ENCODE assay signal across 9 cellular contexts in genomic region chr2:44392338-44392943, GRCh38. TPM values are rescaled to one million over a fixed set of nuclear protein-coding genes. Genes with fewer than 3 reads are reported as not detected.
DNase-seq lines count a peak whose midpoint lies in the region; ATAC-seq and TF ChIP-seq lines count a peak whose summit lies in the region.
"Had no signal": no experiment of that assay in that cellular context is flagged by ENCODE, and none has a peak within 500 bp of the region (broad histone marks: within the 10 kb centered on the region; RNA-seq: fewer than 3 reads in every experiment).

No MANE protein-coding gene starts in this region.

- DNase-seq in AML-193 (lab: John Stamatoyannopoulos, UW) (peak; percentile 37 to 40), GM23338 (ENCODE audit: low spot score) (peak; percentile 77), left ventricle myocardium inferior (no peak)
- DNase-seq in activated naive CD4-positive, alpha-beta T cell treated with Interleukin-2 at 50 U/mL for 16 hours: peak; percentile 40
- DNase-seq in stimulated activated CD4-positive, alpha-beta T cell treated with anti-CD3 and anti-CD28 coated beads, Interleukin-1b, Interleukin-23, amount 100 ng/mL, for 24 hours (ENCODE audit: low read depth in 4 of 4, low spot score in 1 of 4): peak; percentile 16 to 38 (median 26)

- H4K20me1 ChIP-seq in GM23338 (replicated peaks; ENCODE audit: insufficient read depth) (no peaks in the 10 kb centered on the region), OCI-LY1 (ENCODE audit: insufficient read depth, low read length) (no peaks in the 10 kb centered on the region)

- H3K79me2 ChIP-seq in GM23338 (replicated peaks; ENCODE audit: insufficient read depth): peaks cover 9% of the 10 kb centered on the region; the same call in 1 of the 2 replicates
- no peaks in the 10 kb centered on the region for H3K79me2 ChIP-seq in OCI-LY1 (ENCODE audit: insufficient read depth, low read length)

- H3K36me3 ChIP-seq in GM23338 (ENCODE audit: insufficient read depth) (peaks cover 5% of the 10 kb centered on the region; the same call in 1 of the 2 replicates), OCI-LY1 (ENCODE audit: insufficient read depth, low read length) (no peaks in the 10 kb centered on the region), left ventricle myocardium inferior (no peaks in the 10 kb centered on the region)
- H3K36me3 ChIP-seq: neutrophil had no signal

- peaks cover 15% of the 10 kb centered on the region for H3K36me3 Mint-ChIP-seq in GM23338 (ENCODE audit: low read depth)

- no peak overlapping the region for H3K9ac ChIP-seq in OCI-LY1 (ENCODE audit: low read length)

- H3K4me1 ChIP-seq in GM23338 (ENCODE audit: insufficient read depth) (peaks cover 6% of the 10 kb centered on the region), OCI-LY1 (ENCODE audit: insufficient read depth, low read length, severe bottlenecking) (no peaks in the 10 kb centered on the region), left ventricle myocardium inferior (no peaks in the 10 kb centered on the region)

- TF ChIP-seq CTCF in GM23338 (conservative IDR thresholded peaks at IDR 0.05; ENCODE audit: low read depth in 2 of 2) (peak; percentile 55 to 82), OCI-LY1 (IDR thresholded peaks at IDR 0.05; ENCODE audit: low read length) (peak; percentile 63), left ventricle myocardium inferior (IDR thresholded peaks at IDR 0.05; ENCODE audit: borderline replicate concordance) (peak; percentile 69)

- ATAC-seq in GM23338 (no peak), HG03025 (IDR thresholded peaks at IDR 0.05; ENCODE audit: low FRiP score, unreplicated experiment) (no peak), GM18511 (IDR thresholded peaks at IDR 0.05; ENCODE audit: unreplicated experiment) (no peak)

- H3F3A ChIP-seq in GM23338 (replicated peaks; ENCODE audit: low read depth): no peaks in the 10 kb centered on the region
- no peaks in the 10 kb centered on the region; the same call in 1 of the 2 replicates for H3F3A ChIP-seq in OCI-LY1 (ENCODE audit: insufficient read depth, low read length)

- H3K9me3 ChIP-seq in OCI-LY1 (ENCODE audit: low read length) (no peaks in the 10 kb centered on the region), left ventricle myocardium inferior (replicated peaks) (peaks cover 4% of the 10 kb centered on the region)
- H3K9me3 ChIP-seq: neutrophil had no signal

- H3K4me1 Mint-ChIP-seq in GM23338: peaks cover 23% of the 10 kb centered on the region

- intact Hi-C loops in left ventricle myocardium inferior (cut with micrococcal nuclease): loop anchor here (10.0 kb wide), 1 partner anchor 562 kb away; no protein-coding TSS in a partner anchor

- H2AFZ ChIP-seq in GM23338 (no peak overlapping the region), OCI-LY1 (ENCODE audit: low read length) (no peak overlapping the region)

- H3K4me3 ChIP-seq in GM23338 (no peak overlapping the region), OCI-LY1 (ENCODE audit: low read depth, low read length, poor library complexity, severe bottlenecking) (no peak overlapping the region), left ventricle myocardium inferior (no peak overlapping the region)

- H3K27ac ChIP-seq in GM23338 (ENCODE audit: low read depth) (no peak overlapping the region), OCI-LY1 (ENCODE audit: low read depth, low read length, poor library complexity, severe bottlenecking) (no peak overlapping the region), left ventricle myocardium inferior (replicated peaks) (no peak overlapping the region)
- H3K27ac ChIP-seq: neutrophil had no signal

- peaks cover 10% of the 10 kb centered on the region; the same call in 1 of the 3 replicates for H3K9me3 Mint-ChIP-seq in GM23338

- no peak overlapping the region for H3K27ac Mint-ChIP-seq in GM23338

- H3K27me3 ChIP-seq in GM23338 (ENCODE audit: insufficient read depth) (no peaks in the 10 kb centered on the region), OCI-LY1 (ENCODE audit: insufficient read depth, low read length) (no peaks in the 10 kb centered on the region), left ventricle myocardium inferior (ENCODE audit: low read depth) (no peaks in the 10 kb centered on the region)
- H3K27me3 ChIP-seq: neutrophil had no signal

- H3K4me2 ChIP-seq in GM23338 (no peak overlapping the region), OCI-LY1 (ENCODE audit: low read length) (no peak overlapping the region)

- H3K27me3 Mint-ChIP-seq in GM23338 (ENCODE audit: insufficient read depth, low read depth, poor library complexity): no peaks in the 10 kb centered on the region

- no peaks in the 10 kb centered on the region for H3K9me2 ChIP-seq in GM23338 (ENCODE audit: insufficient read depth)
- no peaks in the 10 kb centered on the region for H3K9me2 ChIP-seq in OCI-LY1 (ENCODE audit: low read depth, low read length)

- H3K4me3 Mint-ChIP-seq in GM23338: no peak overlapping the region

TF ChIP-seq in GM23338, 12 proteins besides CTCF, POLR2A, EP300 and RAD21:
- TF ChIP-seq EZH2 (IDR thresholded peaks at IDR 0.05; ENCODE audit: low read depth, unreplicated experiment): no peak

RNA-seq across cellular contexts. Expression of gene CAMKMT, which starts 30.7 kb away (rescaled TPM):
- 24.2 and 26.5 TPM in 2 replicates for total RNA-seq in GM23338 (2014; rRNA removed; shearing (Covaris generic))
- polyA plus RNA-seq in GM23338 (2016; fragmentation: Nextera tagmentation; extraction: Ambion mirVana): 27.3 and 29.5 TPM in 2 replicates
- total RNA-seq in left ventricle myocardium inferior: 4.8 TPM

RNA-seq across cellular contexts. Expression of gene PREPL, which starts 31.1 kb away (rescaled TPM):
- 43.1 and 49.0 TPM in 2 replicates for total RNA-seq in GM23338 (2014; rRNA removed; shearing (Covaris generic))
- polyA plus RNA-seq in GM23338 (2016; fragmentation: Nextera tagmentation; extraction: Ambion mirVana): 16.5 and 18.8 TPM in 2 replicates
- total RNA-seq in left ventricle myocardium inferior: 86.1 TPM
